21 cellular contexts compared by ENCODE assay signal in the genomic region with DNA sequence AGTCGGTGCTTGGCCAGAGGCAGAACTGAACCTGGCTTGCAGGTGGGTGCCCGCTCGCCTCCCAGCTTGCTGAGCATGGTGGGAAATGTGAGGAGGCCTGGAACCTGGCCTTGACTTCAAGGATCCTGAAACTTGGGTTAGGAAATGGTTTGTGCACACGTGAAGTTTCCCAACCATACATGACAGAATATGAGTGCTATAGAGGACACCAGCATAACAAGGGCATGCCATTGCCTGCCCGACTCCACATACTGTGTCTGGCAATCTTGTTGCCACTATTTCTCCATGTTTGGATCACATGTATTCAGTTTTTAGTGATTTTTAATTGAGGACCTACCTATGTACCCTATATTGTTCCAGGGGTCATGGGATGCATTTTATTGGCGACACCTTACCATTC.
DNase-seq lines count a peak whose midpoint lies in the region; ATAC-seq, FAIRE-seq and TF ChIP-seq lines count a peak whose summit lies in the region.
"Had no signal": no experiment of that assay in that cellular context is flagged by ENCODE, and none has a peak within 500 bp of the region (broad histone marks: within the 10 kb centered on the region; RNA-seq: fewer than 3 reads in every experiment).

No MANE protein-coding gene starts in this region.

- H3K4me2 ChIP-seq in GM23338 = no peak overlapping the region
- no peak overlapping the region for H3K4me2 ChIP-seq in mesenchymal stem cell (ENCODE audit: low read length, poor library complexity, severe bottlenecking)

- H4K91ac ChIP-seq in mesenchymal stem cell (ENCODE audit: low read length) = no peak overlapping the region

- no peaks in the 10 kb centered on the region for H3K79me2 ChIP-seq in GM23338 (replicated peaks; ENCODE audit: insufficient read depth)

- H3K4me3 ChIP-seq in GM23338 = no peak overlapping the region
- H3K4me3 ChIP-seq in bronchial epithelial cell (ENCODE audit: low read depth, low read length) = no peak overlapping the region
- no peak overlapping the region for H3K4me3 ChIP-seq in mesenchymal stem cell (ENCODE audit: insufficient read depth in 1 of 2, low read depth in 1 of 2, low read length in 2 of 2)
- H3K4me3 ChIP-seq in dorsolateral prefrontal cortex = no peak overlapping the region
- H3K4me3 ChIP-seq: A549, Peyer's patch, SJCRH30 had no signal

- no peak overlapping the region for H3K27ac Mint-ChIP-seq in GM23338

- H3K14ac ChIP-seq in mesenchymal stem cell (ENCODE audit: low read length in 2 of 2) = peak overlapping the region in 1 of 2 experiments; percentile 71

- H3K9me2 ChIP-seq in GM23338 (ENCODE audit: insufficient read depth) = no peaks in the 10 kb centered on the region

- DNase-seq in GM23338 (ENCODE audit: low spot score) = no peak
- peak; percentile 53 for DNase-seq in bronchial epithelial cell (ENCODE audit: low read depth)
- no peak for DNase-seq in mesenchymal stem cell
- DNase-seq in Right ventricle myocardium superior = no peak
- no peak for DNase-seq in dorsolateral prefrontal cortex
- DNase-seq: DMS53, H7, NCI-H1092, NCI-H1417 treated with DMSO at 0.1 percent for 48 hours, NCI-H1694 treated with DMSO at 0.1 percent for 48 hours, NCI-H2081, NCI-H2227 treated with DMSO at 0.1 percent for 48 hours, NCI-H526 treated with DMSO at 0.1 percent for 48 hours, OCI-M1, Peyer's patch, SJCRH30 had no signal

- H4K8ac ChIP-seq in mesenchymal stem cell (ENCODE audit: low read length) = no peak overlapping the region

- no peaks in the 10 kb centered on the region for H3F3A ChIP-seq in GM23338 (replicated peaks; ENCODE audit: low read depth)

- peak overlapping the region; percentile 80 for H2AK5ac ChIP-seq in mesenchymal stem cell (ENCODE audit: low read length, severe bottlenecking)

- H3K36me3 Mint-ChIP-seq in GM23338 (ENCODE audit: low read depth) = no peaks in the 10 kb centered on the region

- H3K4me3 Mint-ChIP-seq in GM23338 = no peak overlapping the region

- H3K23ac ChIP-seq in mesenchymal stem cell (ENCODE audit: low read length in 2 of 2) = no peak overlapping the region

- peak overlapping the region in 1 of 2 experiments; percentile 85 for H3K18ac ChIP-seq in mesenchymal stem cell (ENCODE audit: low read depth in 1 of 2, low read length in 2 of 2)

- 0 out of 2 replicates have a peak overlapping the region, but pooled peaks have one; percentile 30 for H2AFZ ChIP-seq in GM23338
- no peak overlapping the region for H2AFZ ChIP-seq in mesenchymal stem cell (ENCODE audit: low read depth, low read length)

- ATAC-seq in GM23338 = no peak
- no peak for ATAC-seq in Right ventricle myocardium superior (ENCODE audit: poor library complexity)
- no peak for ATAC-seq in GM21619 (IDR thresholded peaks at IDR 0.05; ENCODE audit: unreplicated experiment)
- no peak for ATAC-seq in HG03342 (IDR thresholded peaks at IDR 0.05; ENCODE audit: unreplicated experiment)
- ATAC-seq: A549 had no signal

- intact Hi-C loops in Right ventricle myocardium superior (cut with DNase I) = no loop called here
- intact Hi-C loops in dorsolateral prefrontal cortex (cut with DNase I) = no loop called here

- no peak for FAIRE-seq in bronchial epithelial cell (lab: Jason Lieb, UNC)
- FAIRE-seq: A549, GM18507 had no signal

- H2BK15ac ChIP-seq in mesenchymal stem cell (ENCODE audit: low read depth, poor library complexity, severe bottlenecking) = no peak overlapping the region

- peak overlapping the region; percentile 75 to 90 for H2BK12ac ChIP-seq in mesenchymal stem cell (ENCODE audit: low read length in 2 of 2)

- H3K4ac ChIP-seq in mesenchymal stem cell (ENCODE audit: low read depth in 1 of 2, low read length in 2 of 2) = peak overlapping the region in 1 of 2 experiments; percentile 53

- no peaks in the 10 kb centered on the region for H3K9me3 ChIP-seq in mesenchymal stem cell (ENCODE audit: control insufficient read depth, low read length)
- H3K9me3 ChIP-seq: A549, Peyer's patch, SJCRH30 had no signal

- H3K4me1 ChIP-seq in GM23338 (ENCODE audit: insufficient read depth) (no peaks in the 10 kb centered on the region), mesenchymal stem cell (ENCODE audit: control insufficient read depth, insufficient read depth, low read depth, low read length) (peaks cover 1% of the 10 kb centered on the region)

- no peaks in the 10 kb centered on the region for H4K20me1 ChIP-seq in GM23338 (replicated peaks; ENCODE audit: insufficient read depth)

- no peak overlapping the region for H2BK5ac ChIP-seq in mesenchymal stem cell (ENCODE audit: low read depth, low read length, poor library complexity, severe bottlenecking)

- no peak overlapping the region for H3K27ac ChIP-seq in GM23338 (ENCODE audit: low read depth)
- no peak overlapping the region for H3K27ac ChIP-seq in mesenchymal stem cell (ENCODE audit: low read length, poor library complexity, severe bottlenecking)
- no peak overlapping the region for H3K27ac ChIP-seq in dorsolateral prefrontal cortex
- H3K27ac ChIP-seq: HL-60, Peyer's patch had no signal

- H3K4me1 Mint-ChIP-seq in GM23338 = peaks cover 12% of the 10 kb centered on the region

- H3K27me3 Mint-ChIP-seq in GM23338 (ENCODE audit: insufficient read depth, low read depth, poor library complexity) = no peaks in the 10 kb centered on the region

- TF ChIP-seq CTCF in GM23338 (conservative IDR thresholded peaks at IDR 0.05; ENCODE audit: low read depth in 2 of 2) (no peak), bronchial epithelial cell (IDR thresholded peaks at IDR 0.05; ENCODE audit: insufficient read depth, low read length, severe bottlenecking) (no peak), dorsolateral prefrontal cortex (IDR thresholded peaks at IDR 0.05 in 54 of 56, conservative IDR thresholded peaks at IDR 0.05 in 2 of 56; ENCODE audit: low read depth in 1 of 56, partially characterized antibody in 56 of 56) (no peak)

- H3K9ac ChIP-seq in mesenchymal stem cell (ENCODE audit: low read length) = no peak overlapping the region

- H3K79me1 ChIP-seq in mesenchymal stem cell (replicated peaks; ENCODE audit: low read length, poor library complexity, severe bottlenecking) = no peaks in the 10 kb centered on the region

- no peak overlapping the region for H2BK120ac ChIP-seq in mesenchymal stem cell (ENCODE audit: low read depth, low read length)

- WGBS in mesenchymal stem cell = 100% methylated on average over 6 of the region's 6 CpGs

- no peaks in the 10 kb centered on the region for H3K9me3 Mint-ChIP-seq in GM23338

- H3K27me3 ChIP-seq in GM23338 (ENCODE audit: insufficient read depth) (no peaks in the 10 kb centered on the region), bronchial epithelial cell (ENCODE audit: control insufficient read depth, insufficient read depth, low read length) (no peaks in the 10 kb centered on the region), mesenchymal stem cell (ENCODE audit: control insufficient read depth in 1 of 2, insufficient read depth in 1 of 2, low read length in 2 of 2) (no peaks in the 10 kb centered on the region), dorsolateral prefrontal cortex (no peaks in the 10 kb centered on the region)
- H3K27me3 ChIP-seq: Peyer's patch, SJCRH30 had no signal

- H3K36me3 ChIP-seq in GM23338 (ENCODE audit: insufficient read depth) (no peaks in the 10 kb centered on the region), bronchial epithelial cell (ENCODE audit: control insufficient read depth, insufficient read depth, low read length) (no peaks in the 10 kb centered on the region), mesenchymal stem cell (ENCODE audit: control insufficient read depth in 1 of 2, insufficient read depth in 2 of 2, low read depth in 1 of 2, low read length in 2 of 2) (no peaks in the 10 kb centered on the region)
- H3K36me3 ChIP-seq: Peyer's patch, SJCRH30 had no signal

TF ChIP-seq in GM23338, 12 proteins besides CTCF, POLR2A, EP300 and RAD21:
- no peak for TF ChIP-seq CREB1 (CRISPR knock-in tag; IDR thresholded peaks at IDR 0.05; ENCODE audit: low read depth)
- TF ChIP-seq EZH2phosphoT487 (IDR thresholded peaks at IDR 0.05; ENCODE audit: unreplicated experiment) = no peak
- no peak for TF ChIP-seq STAT1 (IDR thresholded peaks at IDR 0.05; ENCODE audit: unreplicated experiment)
- TF ChIP-seq, protein P1, sequence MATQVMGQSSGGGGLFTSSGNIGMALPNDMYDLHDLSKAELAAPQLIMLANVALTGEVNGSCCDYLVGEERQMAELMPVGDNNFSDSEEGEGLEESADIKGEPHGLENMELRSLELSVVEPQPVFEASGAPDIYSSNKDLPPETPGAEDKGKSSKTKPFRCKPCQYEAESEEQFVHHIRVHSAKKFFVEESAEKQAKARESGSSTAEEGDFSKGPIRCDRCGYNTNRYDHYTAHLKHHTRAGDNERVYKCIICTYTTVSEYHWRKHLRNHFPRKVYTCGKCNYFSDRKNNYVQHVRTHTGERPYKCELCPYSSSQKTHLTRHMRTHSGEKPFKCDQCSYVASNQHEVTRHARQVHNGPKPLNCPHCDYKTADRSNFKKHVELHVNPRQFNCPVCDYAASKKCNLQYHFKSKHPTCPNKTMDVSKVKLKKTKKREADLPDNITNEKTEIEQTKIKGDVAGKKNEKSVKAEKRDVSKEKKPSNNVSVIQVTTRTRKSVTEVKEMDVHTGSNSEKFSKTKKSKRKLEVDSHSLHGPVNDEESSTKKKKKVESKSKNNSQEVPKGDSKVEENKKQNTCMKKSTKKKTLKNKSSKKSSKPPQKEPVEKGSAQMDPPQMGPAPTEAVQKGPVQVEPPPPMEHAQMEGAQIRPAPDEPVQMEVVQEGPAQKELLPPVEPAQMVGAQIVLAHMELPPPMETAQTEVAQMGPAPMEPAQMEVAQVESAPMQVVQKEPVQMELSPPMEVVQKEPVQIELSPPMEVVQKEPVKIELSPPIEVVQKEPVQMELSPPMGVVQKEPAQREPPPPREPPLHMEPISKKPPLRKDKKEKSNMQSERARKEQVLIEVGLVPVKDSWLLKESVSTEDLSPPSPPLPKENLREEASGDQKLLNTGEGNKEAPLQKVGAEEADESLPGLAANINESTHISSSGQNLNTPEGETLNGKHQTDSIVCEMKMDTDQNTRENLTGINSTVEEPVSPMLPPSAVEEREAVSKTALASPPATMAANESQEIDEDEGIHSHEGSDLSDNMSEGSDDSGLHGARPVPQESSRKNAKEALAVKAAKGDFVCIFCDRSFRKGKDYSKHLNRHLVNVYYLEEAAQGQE (IDR thresholded peaks at IDR 0.05; ENCODE audit: unreplicated experiment) = no peak
- TF ChIP-seq JUNB (IDR thresholded peaks at IDR 0.05; ENCODE audit: unreplicated experiment) = no peak
